Comparison of ENCODE assay signal across 9 cellular contexts in the genomic region with DNA sequence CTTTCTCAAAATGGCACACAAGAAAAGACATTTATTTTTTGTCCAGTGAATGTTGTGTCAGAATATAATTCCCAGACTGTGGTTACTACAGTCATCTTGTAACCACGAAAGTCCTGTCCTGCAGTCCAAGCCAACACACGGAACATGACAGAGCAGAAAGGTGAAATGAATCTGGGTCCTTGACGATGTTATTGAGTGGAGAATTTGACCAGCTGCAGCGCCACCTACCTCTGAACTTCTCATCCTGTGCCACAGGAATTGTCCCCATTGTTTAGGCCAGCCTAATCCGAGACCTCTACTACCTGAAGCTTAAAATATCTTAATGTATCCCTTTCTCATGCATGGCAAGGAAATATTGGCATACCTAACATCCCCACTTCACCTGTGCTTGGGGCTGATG.
A peak's percentile ranks its signal among the peaks of the same experiment; 100 is the strongest.
DNase-seq lines count a peak whose midpoint lies in the region; ATAC-seq and TF ChIP-seq lines count a peak whose summit lies in the region.
"Had no signal": no experiment of that assay in that cellular context is flagged by ENCODE, and none has a peak within 500 bp of the region (broad histone marks: within the 10 kb centered on the region; RNA-seq: fewer than 3 reads in every experiment).

No MANE protein-coding gene starts in this region.

- intact Hi-C loops in lower lobe of right lung (cut with DNase I) = no loop called here
- intact Hi-C loops in CD14-positive monocyte (cut with micrococcal nuclease) = no loop called here

- no peaks in the 10 kb centered on the region for H3K27me3 ChIP-seq in lower lobe of right lung (ENCODE audit: low read depth)
- no peaks in the 10 kb centered on the region for H3K27me3 ChIP-seq in CD8-positive, alpha-beta memory T cell (ENCODE audit: insufficient read depth, low read length, poor library complexity, severe bottlenecking)

- H3K4me3 Mint-ChIP-seq in mesothelial cell of epicardium (no peak overlapping the region), CD14-positive monocyte (no peak overlapping the region)
- H3K4me3 Mint-ChIP-seq in CD8-positive, alpha-beta memory T cell = no peak overlapping the region
- H3K4me3 Mint-ChIP-seq: naive thymus-derived CD8-positive, alpha-beta T cell had no signal

- H3K4me3 ChIP-seq in Jurkat, Clone E6-1 (ENCODE audit: low read length) = no peak overlapping the region
- no peak overlapping the region for H3K4me3 ChIP-seq in lower lobe of right lung
- no peak overlapping the region for H3K4me3 ChIP-seq in CD8-positive, alpha-beta memory T cell (ENCODE audit: low read length)

- H3K27ac ChIP-seq in lower lobe of right lung = no peak overlapping the region
- no peak overlapping the region for H3K27ac ChIP-seq in CD8-positive, alpha-beta memory T cell (ENCODE audit: low read depth, low read length)

- no peaks in the 10 kb centered on the region for H3K4me1 Mint-ChIP-seq in mesothelial cell of epicardium
- H3K4me1 Mint-ChIP-seq in CD14-positive monocyte = no peaks in the 10 kb centered on the region
- H3K4me1 Mint-ChIP-seq in CD8-positive, alpha-beta memory T cell = no peaks in the 10 kb centered on the region
- H3K4me1 Mint-ChIP-seq: naive thymus-derived CD8-positive, alpha-beta T cell had no signal

- ATAC-seq in lower lobe of right lung (peak; percentile 43 to 64), HG02884 (IDR thresholded peaks at IDR 0.05; ENCODE audit: unreplicated experiment) (no peak)
- ATAC-seq: naive thymus-derived CD8-positive, alpha-beta T cell had no signal

- TF ChIP-seq CTCF in GM10248 (IDR thresholded peaks at IDR 0.05; ENCODE audit: control extremely low read depth, extremely low read depth, low read depth, missing control alignments) (peak; percentile 17), lower lobe of right lung (IDR thresholded peaks at IDR 0.05) (peak; percentile 28), mesothelial cell of epicardium (IDR thresholded peaks at IDR 0.05; ENCODE audit: unreplicated experiment) (no peak), CD14-positive monocyte (IDR thresholded peaks at IDR 0.05) (no peak)

- H3K36me3 Mint-ChIP-seq in mesothelial cell of epicardium = no peaks in the 10 kb centered on the region
- no peaks in the 10 kb centered on the region for H3K36me3 Mint-ChIP-seq in CD14-positive monocyte
- no peaks in the 10 kb centered on the region for H3K36me3 Mint-ChIP-seq in CD8-positive, alpha-beta memory T cell
- H3K36me3 Mint-ChIP-seq: naive thymus-derived CD8-positive, alpha-beta T cell had no signal

- POLR2A ChIA-PET in GM10248 (lab: Yijun Ruan, JAX) = no interaction called here
- POLR2A ChIA-PET in CD8-positive, alpha-beta memory T cell (lab: Charles Lee) = no interaction called here

- H3K27ac Mint-ChIP-seq in mesothelial cell of epicardium (no peak overlapping the region), CD14-positive monocyte (no peak overlapping the region)
- H3K27ac Mint-ChIP-seq in CD8-positive, alpha-beta memory T cell = no peak overlapping the region
- H3K27ac Mint-ChIP-seq: naive thymus-derived CD8-positive, alpha-beta T cell had no signal

- DNase-seq in GM10248 (ENCODE audit: extremely low spot score) = peak; percentile 11
- peak; percentile 19 for DNase-seq in Jurkat, Clone E6-1 (ENCODE audit: low read depth, low spot score)
- peak; percentile 26 for DNase-seq in SHP77 treated with DMSO at 0.1 percent for 48 hours (lab: John Stamatoyannopoulos, UW)
- DNase-seq in lower lobe of right lung = no peak
- DNase-seq in mesothelial cell of epicardium (ENCODE audit: low spot score in 2 of 2, unreplicated experiment in 2 of 2) = no peak
- no peak for DNase-seq in CD14-positive monocyte (ENCODE audit: low spot score)
- DNase-seq in CD8-positive, alpha-beta memory T cell = no peak
- DNase-seq: naive thymus-derived CD8-positive, alpha-beta T cell had no signal

- H3K36me3 ChIP-seq in lower lobe of right lung = no peaks in the 10 kb centered on the region
- no peaks in the 10 kb centered on the region for H3K36me3 ChIP-seq in CD8-positive, alpha-beta memory T cell (ENCODE audit: insufficient read depth, low read length)

- peaks cover 18% of the 10 kb centered on the region for H3K27me3 Mint-ChIP-seq in mesothelial cell of epicardium (ENCODE audit: low read depth)
- peaks cover 3 to 5% (median 3%) of the 10 kb centered on the region in 3 donors for H3K27me3 Mint-ChIP-seq in CD14-positive monocyte (ENCODE audit: low read depth in 3 of 3)
- H3K27me3 Mint-ChIP-seq in CD8-positive, alpha-beta memory T cell = peaks cover 0 to 12% of the 10 kb centered on the region in 2 donors

- H3K9me3 Mint-ChIP-seq in mesothelial cell of epicardium = no peaks in the 10 kb centered on the region
- peaks cover 0 to 5% (median 0%) of the 10 kb centered on the region in 7 donors for H3K9me3 Mint-ChIP-seq in CD14-positive monocyte
- H3K9me3 Mint-ChIP-seq in CD8-positive, alpha-beta memory T cell = peaks cover 0 to 2% (median 0%) of the 10 kb centered on the region in 5 donors

- H3K4me1 ChIP-seq in lower lobe of right lung = no peaks in the 10 kb centered on the region
- H3K4me1 ChIP-seq in CD8-positive, alpha-beta memory T cell (ENCODE audit: insufficient read depth, low read length) = no peaks in the 10 kb centered on the region

- H3K9me3 ChIP-seq in lower lobe of right lung = no peaks in the 10 kb centered on the region
- no peaks in the 10 kb centered on the region for H3K9me3 ChIP-seq in CD8-positive, alpha-beta memory T cell (ENCODE audit: low read length)

- CTCF ChIA-PET in GM10248 (lab: Yijun Ruan, JAX) = interaction anchor here (1.1 to 1.4 kb wide), 2 partner anchors 9 to 384 kb away, joined by 3 read pairs; no protein-coding TSS in a partner anchor
- CTCF ChIA-PET in CD8-positive, alpha-beta memory T cell (lab: Charles Lee) = no interaction called here

Comparison
In these comparisons a context has a peak if more than half of its experiments do, and no peak if none do; other contexts are left out.
1. DNase-seq: peak in GM10248 (single experiment), Jurkat, Clone E6-1 (single experiment) and SHP77 treated with DMSO at 0.1 percent for 48 hours (single experiment); none in lower lobe of right lung (single experiment), mesothelial cell of epicardium (0 of 2), CD14-positive monocyte (single experiment) and CD8-positive, alpha-beta memory T cell (0 of 5).
2. CTCF ChIP-seq: peak in GM10248 (single experiment) and lower lobe of right lung (single experiment); none in mesothelial cell of epicardium (single experiment) and CD14-positive monocyte (single experiment).